In the genomic region with DNA sequence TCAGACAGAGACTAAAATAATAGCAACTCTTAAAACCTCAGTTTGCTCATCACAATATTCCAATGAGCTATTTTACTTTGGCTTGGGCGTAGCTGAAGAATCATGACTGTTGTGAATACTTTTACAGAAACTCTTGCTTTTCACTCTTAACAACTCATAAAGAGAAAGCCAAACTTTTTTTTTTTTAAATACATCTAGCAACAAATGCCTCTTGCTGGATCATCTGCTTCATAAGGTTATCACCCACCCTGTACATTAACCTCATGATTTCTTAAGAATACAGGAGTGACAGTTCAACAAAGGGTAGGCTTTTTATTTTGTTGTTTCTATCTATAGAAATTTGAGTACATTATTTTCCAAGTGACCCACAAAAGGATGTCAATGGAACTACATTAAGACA, we compare ENCODE assay signal across 33 cellular contexts.
"Had no signal": no experiment of that assay in that cellular context is flagged by ENCODE, and none has a peak within 500 bp of the region (broad histone marks: within the 10 kb centered on the region; RNA-seq: fewer than 3 reads in every experiment).

No MANE protein-coding gene starts in this region.

- DNase-seq: activated B cell treated with CpG ODN at 0.5 μM for 24 hours; activated CD4-positive, alpha-beta memory T cell treated with anti-CD3 and anti-CD28 coated beads for 36 hours; activated CD4-positive, alpha-beta T cell treated with anti-CD3 and anti-CD28 coated beads for 4 hours; activated CD4-positive, alpha-beta T cell treated with anti-CD3 and anti-CD28 coated beads, Interleukin-2, amount 10 ng/mL, durations not matched to agents 24 days and 14 days; activated CD4-positive, alpha-beta T cell treated with anti-CD3 and anti-CD28 coated beads, Interleukin-2, amount 50 U/mL, for 1 hour; activated CD4-positive, alpha-beta T cell treated with anti-CD3 and anti-CD28 coated beads, Interleukin-2, amount 50 U/mL, for 4 hours; activated CD4-positive, CD25-positive, alpha-beta regulatory T cell treated with anti-CD3 and anti-CD28 coated beads, Interleukin-2, amount 50 U/mL, for 72 hours; activated CD8-positive, alpha-beta memory T cell treated with anti-CD3 and anti-CD28 coated beads, Interleukin-2, amount 50 U/mL, for 4 hours; activated CD8-positive, alpha-beta T cell treated with anti-CD3 and anti-CD28 coated beads for 36 hours; activated effector memory CD4-positive, alpha-beta T cell treated with Interleukin-2 at 50 U/mL for 16 hours; activated gamma-delta T cell; activated naive CD4-positive, alpha-beta T cell treated with anti-CD3 and anti-CD28 coated beads, Interleukin-2, amount 50 U/mL, for 16 hours; activated naive CD4-positive, alpha-beta T cell treated with Interleukin-2 at 50 U/mL for 16 hours; activated naive CD8-positive, alpha-beta T cell treated with anti-CD3 and anti-CD28 coated beads for 36 hours; activated T-cell treated with anti-CD3 and anti-CD28 coated beads for 4 hours; activated T-cell treated with anti-CD3 and anti-CD28 coated beads, Interleukin-2, amount 50 U/mL, for 1 hour; activated T-cell treated with anti-CD3 and anti-CD28 coated beads, Interleukin-2, amount 50 U/mL, for 4 hours; activated T-cell treated with anti-CD3 and anti-CD28 coated beads, Interleukin-2, amount 50 U/mL, for 72 hours; adrenal gland; amniotic stem cell; aorta; body of pancreas; brain microvascular endothelial cell; central memory CD4-positive, alpha-beta T cell; T-helper 1 cell; T-helper 9 cell had no signal

- H3K4me1 ChIP-seq: body of pancreas, breast epithelium had no signal

- H3K4me3 ChIP-seq: adrenal gland, body of pancreas, breast epithelium had no signal

- H3K4me1 Mint-ChIP-seq: activated B cell treated with CpG ODN at 0.5 μM for 24 hours; activated CD4-positive, alpha-beta T cell treated with anti-CD3 and anti-CD28 coated beads, Interleukin-2, amount 10 ng/mL, durations not matched to agents 24 days and 14 days; activated naive CD8-positive, alpha-beta T cell treated with anti-CD3 and anti-CD28 coated beads for 36 hours; activated T-helper 17 cell treated with anti-CD3 and anti-CD28 coated beads, Interleukin-2, amount 50 U/mL, for 72 hours had no signal

- H3K9me3 Mint-ChIP-seq: activated B cell treated with CpG ODN at 0.5 μM for 24 hours; activated CD4-positive, alpha-beta T cell treated with anti-CD3 and anti-CD28 coated beads, Interleukin-2, amount 10 ng/mL, durations not matched to agents 24 days and 14 days; activated CD8-positive, alpha-beta T cell treated with anti-CD3 and anti-CD28 coated beads for 36 hours; activated naive CD4-positive, alpha-beta T cell treated with anti-CD3 and anti-CD28 coated beads, Interleukin-2, amount 50 U/mL, for 72 hours; activated T-helper 1 cell treated with anti-CD3 and anti-CD28 coated beads, Interleukin-12 subunit alpha, Interleukin-12 subunit beta, Interleukin-2, Interleukin-4 antibody, amounts not matched to agents 30 ng/mL and 10 ng/mL and 1 ng/mL, durations not matched to agents 14 hours and 24 hours and 36 hours; activated T-helper 17 cell treated with anti-CD3 and anti-CD28 coated beads, Interleukin-2, amount 50 U/mL, for 72 hours; T-helper 1 cell treated with Interleukin-12 subunit alpha and Interleukin-12 subunit beta and Interleukin-4 antibody, amounts not matched to agents 30 μg/mL and 1 μg/mL, for 36 hours had no signal

- H3K4me3 Mint-ChIP-seq: activated B cell treated with CpG ODN at 0.5 μM for 24 hours; activated CD4-positive, alpha-beta memory T cell treated with anti-CD3 and anti-CD28 coated beads for 36 hours; activated CD4-positive, alpha-beta T cell treated with anti-CD3 and anti-CD28 coated beads, Interleukin-2, amount 10 ng/mL, durations not matched to agents 24 days and 14 days; activated CD8-positive, alpha-beta T cell treated with anti-CD3 and anti-CD28 coated beads for 36 hours; activated naive CD8-positive, alpha-beta T cell treated with anti-CD3 and anti-CD28 coated beads for 36 hours; activated T-cell treated with anti-CD3 and anti-CD28 coated beads, Interleukin-2, amount 50 U/mL, for 4 hours; activated T-cell treated with anti-CD3 and anti-CD28 coated beads, Interleukin-2, amount 50 U/mL, for 72 hours; activated T-helper 1 cell treated with anti-CD3 and anti-CD28 coated beads, Interleukin-12 subunit alpha, Interleukin-12 subunit beta, Interleukin-2, Interleukin-4 antibody, amounts not matched to agents 30 ng/mL and 10 ng/mL and 1 ng/mL, durations not matched to agents 14 hours and 24 hours and 36 hours; activated T-helper 17 cell treated with anti-CD3 and anti-CD28 coated beads, Interleukin-2, amount 50 U/mL, for 72 hours; T-helper 1 cell treated with Interleukin-12 subunit alpha and Interleukin-12 subunit beta and Interleukin-4 antibody, amounts not matched to agents 30 μg/mL and 1 μg/mL, for 36 hours had no signal

- H3K27ac Mint-ChIP-seq: activated B cell treated with CpG ODN at 0.5 μM for 24 hours; activated CD4-positive, alpha-beta memory T cell treated with anti-CD3 and anti-CD28 coated beads for 36 hours; activated CD4-positive, alpha-beta T cell treated with anti-CD3 and anti-CD28 coated beads, Interleukin-2, amount 10 ng/mL, durations not matched to agents 24 days and 14 days; activated CD8-positive, alpha-beta T cell treated with anti-CD3 and anti-CD28 coated beads for 36 hours; activated naive CD4-positive, alpha-beta T cell treated with anti-CD3 and anti-CD28 coated beads, Interleukin-2, amount 50 U/mL, for 72 hours; activated naive CD8-positive, alpha-beta T cell treated with anti-CD3 and anti-CD28 coated beads for 36 hours; activated T-cell treated with anti-CD3 and anti-CD28 coated beads, Interleukin-2, amount 50 U/mL, for 72 hours; activated T-helper 1 cell treated with anti-CD3 and anti-CD28 coated beads, Interleukin-12 subunit alpha, Interleukin-12 subunit beta, Interleukin-2, Interleukin-4 antibody, amounts not matched to agents 30 ng/mL and 10 ng/mL and 1 ng/mL, durations not matched to agents 14 hours and 24 hours and 36 hours; activated T-helper 17 cell treated with anti-CD3 and anti-CD28 coated beads, Interleukin-2, amount 50 U/mL, for 72 hours; T-helper 1 cell treated with Interleukin-12 subunit alpha and Interleukin-12 subunit beta and Interleukin-4 antibody, amounts not matched to agents 30 μg/mL and 1 μg/mL, for 36 hours; T-helper 2 cell treated with Interferon-gamma antibody and Interleukin-4, amounts not matched to agents 5 μg/mL and 100 μg/mL, for 36 hours had no signal

- H3K36me3 ChIP-seq: adrenal gland, brain microvascular endothelial cell, breast epithelium had no signal

- H3K27me3 Mint-ChIP-seq: activated CD4-positive, alpha-beta memory T cell treated with anti-CD3 and anti-CD28 coated beads for 36 hours; activated CD8-positive, alpha-beta T cell treated with anti-CD3 and anti-CD28 coated beads for 36 hours; activated T-helper 17 cell treated with anti-CD3 and anti-CD28 coated beads, Interleukin-2, amount 50 U/mL, for 72 hours had no signal

- ATAC-seq: activated CD8-positive, alpha-beta T cell treated with anti-CD3 and anti-CD28 coated beads for 36 hours; activated naive CD4-positive, alpha-beta T cell treated with anti-CD3 and anti-CD28 coated beads, Interleukin-2, amount 50 U/mL, for 72 hours; activated T-cell treated with anti-CD3 and anti-CD28 coated beads, Interleukin-2, amount 50 U/mL, for 4 hours; activated T-cell treated with anti-CD3 and anti-CD28 coated beads, Interleukin-2, amount 50 U/mL, for 72 hours; activated T-helper 17 cell treated with anti-CD3 and anti-CD28 coated beads, Interleukin-2, amount 50 U/mL, for 72 hours; body of pancreas had no signal

- H3K27me3 ChIP-seq: adrenal gland, body of pancreas, brain microvascular endothelial cell, breast epithelium had no signal

- H3K27ac ChIP-seq: adrenal gland, body of pancreas, brain microvascular endothelial cell, breast epithelium, VCaP had no signal

- H3K36me3 Mint-ChIP-seq: activated CD4-positive, alpha-beta memory T cell treated with anti-CD3 and anti-CD28 coated beads for 36 hours; activated naive CD4-positive, alpha-beta T cell treated with anti-CD3 and anti-CD28 coated beads, Interleukin-2, amount 50 U/mL, for 72 hours; activated naive CD8-positive, alpha-beta T cell treated with anti-CD3 and anti-CD28 coated beads for 36 hours had no signal

- H3K9me3 ChIP-seq: adrenal gland, body of pancreas, breast epithelium had no signal
